In the genomic region with DNA sequence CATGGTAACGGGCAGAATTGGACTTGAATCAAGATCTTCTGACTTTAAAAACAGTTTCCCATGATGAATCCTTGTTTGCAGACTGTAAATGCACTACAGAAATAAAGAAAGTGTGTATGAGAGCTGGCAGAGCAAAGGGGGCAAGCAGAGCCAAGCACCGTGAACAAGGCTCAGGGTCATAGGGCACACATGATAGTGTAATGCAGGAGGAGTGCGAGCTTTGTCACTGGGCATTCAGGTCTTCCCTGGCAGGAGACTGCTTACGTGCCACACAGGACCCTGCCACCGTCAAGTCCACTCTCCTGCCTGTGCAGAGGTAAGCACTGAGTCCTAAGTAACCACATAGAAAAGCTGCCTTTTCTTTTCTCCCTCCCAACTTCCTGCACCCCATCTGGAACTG, we compare ENCODE assay signal across 24 cellular contexts.
"Had no signal": no experiment of that assay in that cellular context is flagged by ENCODE, and none has a peak within 500 bp of the region (broad histone marks: within the 10 kb centered on the region; RNA-seq: fewer than 3 reads in every experiment).

No MANE protein-coding gene starts in this region.

- H3K27me3 ChIP-seq: esophagus squamous epithelium, right atrium auricular region, sigmoid colon, testis had no signal

- H3K27ac Mint-ChIP-seq: natural killer cell; stimulated activated memory B cell treated with anti-CD40 and anti-IgM and Interleukin-4, amounts not matched to agents 10 μg/mL and 1 μg/mL and 100 μg/mL, for 72 hours; type B pancreatic cell had no signal

- H3K4me1 ChIP-seq: esophagus squamous epithelium, heart right ventricle, lower lobe of right lung, prostate gland, right atrium auricular region, sigmoid colon, testis, tibial artery had no signal

- DNase-seq: dermis blood vessel endothelial cell; effector memory CD4-positive, alpha-beta T cell; esophagus squamous epithelium; foreskin melanocyte; glutamatergic neuron; heart right ventricle; hippocampal formation; left cardiac atrium; left ventricle myocardium superior; lower lobe of right lung; natural killer cell; nucleus accumbens; sigmoid colon; spleen; stimulated activated CD4-positive, alpha-beta T cell treated with anti-CD3 and anti-CD28 coated beads, Interleukin-4, amount 100 ng/mL, for 4 hours; stimulated activated naive CD8-positive, alpha-beta T cell treated with anti-CD3 and anti-CD28 coated beads, Interleukin-15, Interleukin-2, amounts not matched to agents 100 U/mL and 50 U/mL, for 24 hours; substantia nigra; testis; tibial artery had no signal

- H3K4me3 ChIP-seq: coronary artery, esophagus squamous epithelium, heart right ventricle, lower lobe of right lung, prostate gland, right atrium auricular region, sigmoid colon, spleen, testis, tibial artery had no signal

- H3K9me3 ChIP-seq: esophagus squamous epithelium, heart right ventricle, lower lobe of right lung, prostate gland, right atrium auricular region, sigmoid colon, spleen, testis, tibial artery had no signal

- H3K27ac ChIP-seq: coronary artery, esophagus squamous epithelium, heart right ventricle, lower lobe of right lung, prostate gland, right atrium auricular region, sigmoid colon, spleen, testis, tibial artery had no signal

- H3K4me3 Mint-ChIP-seq: natural killer cell; stimulated activated memory B cell treated with anti-CD40 and anti-IgM and Interleukin-4, amounts not matched to agents 10 μg/mL and 1 μg/mL and 100 μg/mL, for 72 hours; type B pancreatic cell had no signal

- H3K36me3 ChIP-seq: esophagus squamous epithelium, heart right ventricle, lower lobe of right lung, prostate gland, right atrium auricular region, sigmoid colon, spleen, tibial artery had no signal

- H3K9me3 Mint-ChIP-seq: natural killer cell; stimulated activated memory B cell treated with anti-CD40 and anti-IgM and Interleukin-4, amounts not matched to agents 10 μg/mL and 1 μg/mL and 100 μg/mL, for 72 hours; type B pancreatic cell had no signal

- H3K4me1 Mint-ChIP-seq: natural killer cell had no signal

- H3K36me3 Mint-ChIP-seq: natural killer cell; stimulated activated memory B cell treated with anti-CD40 and anti-IgM and Interleukin-4, amounts not matched to agents 10 μg/mL and 1 μg/mL and 100 μg/mL, for 72 hours; type B pancreatic cell had no signal

- ATAC-seq: heart right ventricle; left ventricle myocardium superior; lower lobe of right lung; natural killer cell; stimulated activated memory B cell treated with anti-CD40 and anti-IgM and Interleukin-4, amounts not matched to agents 10 μg/mL and 1 μg/mL and 100 μg/mL, for 72 hours; stimulated activated naive CD8-positive, alpha-beta T cell treated with anti-CD3 and anti-CD28 coated beads, Interleukin-15, Interleukin-2, amounts not matched to agents 100 U/mL and 50 U/mL, for 24 hours had no signal
